Comparison of ENCODE assay signal across 22 cellular contexts in the genomic region with DNA sequence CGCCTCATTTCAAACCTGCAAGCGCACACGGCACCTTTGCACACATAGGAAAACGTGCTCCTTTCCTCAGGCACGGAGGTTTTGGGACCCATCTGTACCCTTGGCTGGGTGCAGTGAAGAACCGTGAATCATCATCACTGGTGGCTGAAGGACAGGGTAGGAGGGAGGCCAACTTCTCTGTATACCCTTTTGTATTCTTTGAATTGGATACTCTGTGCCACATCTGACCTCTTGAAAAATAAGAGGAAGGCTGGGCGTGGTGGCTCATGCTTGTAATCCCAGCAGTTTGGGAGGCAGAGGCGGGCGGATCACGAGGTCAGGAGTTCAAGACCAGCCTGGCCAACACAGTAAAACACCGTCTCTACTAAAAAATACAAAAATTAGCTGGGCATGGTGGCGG. TPM values are rescaled to one million over a fixed set of nuclear protein-coding genes. Genes with fewer than 3 reads are reported as not detected.
A peak's percentile ranks its signal among the peaks of the same experiment; 100 is the strongest.
DNase-seq lines count a peak whose midpoint lies in the region; TF ChIP-seq lines count a peak whose summit lies in the region.
"Had no signal": no experiment of that assay in that cellular context is flagged by ENCODE, and none has a peak within 500 bp of the region (broad histone marks: within the 10 kb centered on the region; RNA-seq: fewer than 3 reads in every experiment).

No MANE protein-coding gene starts in this region.

- H3K4me2 ChIP-seq in neuronal stem cell (ENCODE audit: insufficient read depth, low read length, poor library complexity, severe bottlenecking), result no peak overlapping the region
- H3K4me2 ChIP-seq: PC-9 had no signal

- no peak for TF ChIP-seq CTCF in thyroid gland (IDR thresholded peaks at IDR 0.05)

- H3K18ac ChIP-seq in neuronal stem cell (ENCODE audit: low read length), result no peak overlapping the region

- H4K91ac ChIP-seq in neuronal stem cell (ENCODE audit: low read depth, low read length, poor library complexity), result no peak overlapping the region

- no peak overlapping the region for H3K4ac ChIP-seq in neuronal stem cell (ENCODE audit: low read length)

- peaks cover 16 to 17% of the 10 kb centered on the region in 2 donors for H3K36me3 ChIP-seq in thyroid gland
- peaks cover 15 to 55% of the 10 kb centered on the region in 2 donors for H3K36me3 ChIP-seq in neuronal stem cell (replicated peaks in 1 of 2; ENCODE audit: control insufficient read depth in 2 of 2, insufficient read depth in 2 of 2, low read length in 2 of 2)
- H3K36me3 ChIP-seq: SJCRH30 had no signal

- H2AK5ac ChIP-seq in neuronal stem cell (ENCODE audit: low read depth, low read length), result no peak overlapping the region

- H3K27me3 ChIP-seq in thyroid gland (no peaks in the 10 kb centered on the region), neuronal stem cell (ENCODE audit: control insufficient read depth in 3 of 3, insufficient read depth in 3 of 3, low read depth in 1 of 3, low read length in 3 of 3) (no peaks in the 10 kb centered on the region)
- H3K27me3 ChIP-seq: SJCRH30 had no signal

- H3K14ac ChIP-seq in neuronal stem cell (ENCODE audit: low read length), result no peak overlapping the region

- H3K79me1 ChIP-seq in neuronal stem cell (ENCODE audit: low read depth, low read length), result peaks cover 4% of the 10 kb centered on the region

- DNase-seq in Ammon's horn (ENCODE audit: low spot score) (peak; percentile 79), globus pallidus (ENCODE audit: low spot score) (peak; percentile 87), pons (ENCODE audit: low spot score) (peak; percentile 87), superior temporal gyrus (ENCODE audit: extremely low spot score) (peak; percentile 82), NCI-H524 (lab: John Stamatoyannopoulos, UW) (no peak), thyroid gland (no peak), neuronal stem cell (ENCODE audit: low spot score) (no peak)
- DNase-seq: 8988T, ACHN, Calu3, DMS79 treated with DMSO at 0.1 percent for 48 hours, GF-D8, GM23248, H7, Karpas-422, NCI-H1092, NCI-H1436 treated with DMSO at 0.1 percent for 48 hours, NCI-H187 treated with DMSO at 0.1 percent for 48 hours, NCI-H446 treated with DMSO at 0.1 percent for 48 hours, NCI-H526 treated with DMSO at 0.1 percent for 48 hours, PC-9, SJCRH30 had no signal

- no peak overlapping the region for H2BK12ac ChIP-seq in neuronal stem cell (ENCODE audit: low read length)

- no peak overlapping the region for H2BK120ac ChIP-seq in neuronal stem cell (ENCODE audit: low read depth, low read length)

- H3K9ac ChIP-seq in neuronal stem cell (ENCODE audit: low read depth, low read length, poor library complexity), result no peak overlapping the region
- H3K9ac ChIP-seq: GM23248 had no signal

- H3K4me1 ChIP-seq in thyroid gland, result no peaks in the 10 kb centered on the region
- peaks cover 0 to 9% of the 10 kb centered on the region in 2 donors for H3K4me1 ChIP-seq in neuronal stem cell (ENCODE audit: control insufficient read depth in 2 of 2, insufficient read depth in 1 of 2, low read depth in 1 of 2, low read length in 2 of 2)

- H3K27ac ChIP-seq in thyroid gland (no peak overlapping the region), neuronal stem cell (replicated peaks; ENCODE audit: low read length) (no peak overlapping the region)
- H3K27ac ChIP-seq: GM23248, PC-9, SJCRH30 had no signal

- H2AFZ ChIP-seq in neuronal stem cell (ENCODE audit: low read length), result no peak overlapping the region
- H2AFZ ChIP-seq: GM23248, PC-9 had no signal

- H2BK5ac ChIP-seq in neuronal stem cell (ENCODE audit: low read length), result no peak overlapping the region

- H3K9me3 ChIP-seq in thyroid gland (no peaks in the 10 kb centered on the region), neuronal stem cell (replicated peaks in 1 of 2; ENCODE audit: control insufficient read depth in 2 of 2, insufficient read depth in 1 of 2, low read depth in 1 of 2, low read length in 2 of 2) (no peaks in the 10 kb centered on the region)
- H3K9me3 ChIP-seq: SJCRH30 had no signal

- H4K8ac ChIP-seq in neuronal stem cell (ENCODE audit: low read depth, low read length), result no peak overlapping the region

- no peak overlapping the region for H3K23ac ChIP-seq in neuronal stem cell (ENCODE audit: low read depth, low read length, poor library complexity)

- TF ChIP-seq POLR2A in thyroid gland (IDR thresholded peaks at IDR 0.05), result no peak

- WGBS in thyroid gland, 2 donors, result 87 to 89% methylated on average over 12 of the region's 12 CpGs
- no CpG with 5 or more reads among the region's 12 CpGs for WGBS in neuronal stem cell (ENCODE audit: extremely low coverage in 2 of 2, insufficient read length in 2 of 2, insufficient replicate concordance in 1 of 2), 2 donors

- intact Hi-C loops in thyroid gland (cut with DNase I), result loop anchor here (10.0 kb wide), 1 partner anchor 58 kb away; no protein-coding TSS in a partner anchor

- H2BK15ac ChIP-seq in neuronal stem cell (ENCODE audit: low read length), result no peak overlapping the region

- H3K4me3 ChIP-seq in thyroid gland (replicated peaks in 1 of 3) (no peak overlapping the region), neuronal stem cell (ENCODE audit: low read length in 2 of 2) (no peak overlapping the region)
- H3K4me3 ChIP-seq: GM23248, PC-9, SJCRH30 had no signal

RNA-seq across cellular contexts. Expression of gene GPRC5B, which starts 11.7 kb away (rescaled TPM):
- 10 to 100 TPM; 19.9 to 34.1 (median 27.7) TPM for total RNA-seq in thyroid gland
- 53.1 TPM for polyA plus RNA-seq in neuronal stem cell (2013, experiment 1 of 2)
- polyA plus RNA-seq in neuronal stem cell (2013, experiment 2 of 2), result 56.8 TPM
- total RNA-seq: GM23248 had no signal

Comparison
In these comparisons a context has a peak if more than half of its experiments do, and no peak if none do; other contexts are left out.
1. DNase-seq: peak in Ammon's horn (single experiment), globus pallidus (single experiment), pons (single experiment) and superior temporal gyrus (single experiment); none in NCI-H524 (0 of 2), thyroid gland (0 of 2) and neuronal stem cell (single experiment).